In the genomic region with DNA sequence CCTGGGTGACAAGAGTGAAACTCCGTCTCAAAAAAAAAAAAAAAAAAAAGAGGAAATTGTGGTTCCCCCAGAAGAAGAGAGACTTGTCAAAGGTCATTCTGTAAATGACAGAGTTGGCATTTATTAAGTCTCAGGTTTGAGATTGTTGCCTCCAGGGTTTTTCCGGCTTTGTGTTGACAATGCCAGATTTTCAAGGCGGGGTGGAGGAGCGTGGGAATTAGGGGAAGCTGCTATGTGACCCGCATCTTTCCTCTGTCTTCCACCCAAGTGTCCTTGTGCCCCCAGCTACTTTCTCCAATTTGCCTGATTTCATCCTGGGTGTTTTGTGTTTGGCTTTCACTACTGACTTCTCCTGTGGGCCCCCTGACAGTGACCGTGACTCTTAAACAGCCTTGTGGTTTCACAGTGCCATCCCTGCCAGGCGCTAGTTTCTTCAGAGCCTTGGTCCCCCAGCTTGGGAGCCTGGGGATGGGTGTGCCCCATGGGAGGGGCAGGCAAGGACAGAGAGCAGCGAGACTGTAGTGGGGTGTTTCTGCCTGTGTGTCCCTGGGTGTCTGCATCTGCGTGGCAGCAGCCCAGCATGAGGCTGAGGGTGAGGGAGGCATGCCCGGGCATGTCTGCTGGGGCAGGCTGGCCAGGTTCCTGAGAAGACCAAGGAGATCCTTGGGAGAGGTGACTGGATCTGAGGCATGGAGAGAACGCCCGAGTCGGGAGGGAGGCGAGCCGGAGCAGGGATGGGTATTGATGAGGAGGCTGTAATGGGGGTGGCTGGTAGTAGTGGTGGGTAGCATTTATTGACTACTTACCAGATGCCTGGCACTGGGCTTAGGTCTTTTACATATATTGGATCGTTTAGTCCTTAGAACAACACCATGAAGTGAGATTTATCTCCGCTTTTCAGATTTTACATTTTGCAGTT, we compare ENCODE assay signal across 9 cellular contexts. TPM values are rescaled to one million over a fixed set of nuclear protein-coding genes. Genes with fewer than 3 reads are reported as not detected.
DNase-seq lines count a peak whose midpoint lies in the region; ATAC-seq, FAIRE-seq and TF ChIP-seq lines count a peak whose summit lies in the region.
"Had no signal": no experiment of that assay in that cellular context is flagged by ENCODE, and none has a peak within 500 bp of the region (broad histone marks: within the 10 kb centered on the region; RNA-seq: fewer than 3 reads in every experiment).

No MANE protein-coding gene starts in this region.

- peak overlapping the region; percentile 80 for H3K4me2 ChIP-seq in osteoblast (ENCODE audit: insufficient read depth, low read length)

- H3K36me3 ChIP-seq in KOPT-K1 (ENCODE audit: insufficient read depth, low read length) (no peaks in the 10 kb centered on the region), osteoblast (ENCODE audit: insufficient read depth, low read length) (no peaks in the 10 kb centered on the region)

- peak overlapping the region; percentile 61 for H2AFZ ChIP-seq in osteoblast (ENCODE audit: low read length)

- H3K27me3 ChIP-seq in osteoblast (ENCODE audit: insufficient read depth, low read length), result no peaks in the 10 kb centered on the region

- peak; percentile 46 for DNase-seq in NCI-H2107 treated with DMSO at 0.1 percent for 48 hours (lab: John Stamatoyannopoulos, UW; ENCODE audit: unreplicated experiment)
- no peak for DNase-seq in NCI-H2107 (lab: John Stamatoyannopoulos, UW)
- DNase-seq in T-helper 17 cell, result no peak
- peak; percentile 78 for DNase-seq in osteoblast (ENCODE audit: insufficient read length, low spot score, missing footprints)
- no peak for DNase-seq in D721Med (ENCODE audit: insufficient read length, low spot score)

- no peaks in the 10 kb centered on the region for H4K20me1 ChIP-seq in osteoblast (ENCODE audit: insufficient read depth, low read length)

- no peak overlapping the region for H3K4me3 ChIP-seq in osteoblast (ENCODE audit: insufficient read depth, low read length)

- peaks cover 4% of the 10 kb centered on the region for H3K36me3 Mint-ChIP-seq in T-helper 17 cell (ENCODE audit: low read depth)

- TF ChIP-seq CTCF in osteoblast (IDR thresholded peaks at IDR 0.05; ENCODE audit: extremely low read depth, low read depth, low read length) (no peak), D721Med (IDR thresholded peaks at IDR 0.05; ENCODE audit: insufficient read depth, missing control alignments) (no peak)

- ATAC-seq in GM21526 (IDR thresholded peaks at IDR 0.05; ENCODE audit: low FRiP score, unreplicated experiment) (peak; percentile 37), T-helper 17 cell (peak; percentile 55), esophagus mucosa (peak; percentile 92)

- H3K4me3 Mint-ChIP-seq in T-helper 17 cell, result peak overlapping the region; percentile 80

- H3K9me3 ChIP-seq in KOPT-K1 (ENCODE audit: insufficient read depth, low read length, poor library complexity, severe bottlenecking), result no peaks in the 10 kb centered on the region
- H3K9me3 ChIP-seq in T-helper 17 cell (ENCODE audit: control insufficient read depth, low read length, poor library complexity, severe bottlenecking), result no peaks in the 10 kb centered on the region
- no peaks in the 10 kb centered on the region for H3K9me3 ChIP-seq in osteoblast (ENCODE audit: low read depth, low read length)

- no peak for FAIRE-seq in D721Med (lab: Jason Lieb, UNC)
- FAIRE-seq: endometrium had no signal

- H3K4me1 Mint-ChIP-seq in T-helper 17 cell, result peaks cover 44% of the 10 kb centered on the region

- H3K79me2 ChIP-seq in osteoblast (ENCODE audit: insufficient read depth, low read length), result no peaks in the 10 kb centered on the region

- H3K4me1 ChIP-seq in osteoblast (ENCODE audit: insufficient read depth, low read length), result peaks cover 28% of the 10 kb centered on the region

- peak overlapping the region; percentile 45 for H3K27ac ChIP-seq in KOPT-K1 (ENCODE audit: low read depth, low read length, poor library complexity, severe bottlenecking)
- peak overlapping the region; percentile 98 for H3K27ac ChIP-seq in osteoblast (ENCODE audit: low read depth, low read length)

- peaks cover 6% of the 10 kb centered on the region for H3K27me3 Mint-ChIP-seq in T-helper 17 cell

- peak overlapping the region; percentile 91 for H3K27ac Mint-ChIP-seq in T-helper 17 cell

RNA-seq across cellular contexts. Expression of a gene that starts 46.3 kb away (rescaled TPM):
- 100 to 1,000 TPM; 123 to 145 TPM for total RNA-seq in T-helper 17 cell
- 21.4 TPM for total RNA-seq in esophagus mucosa
- 16.2 and 17.4 TPM in 2 replicates for total RNA-seq in osteoblast

Comparison
In these comparisons a context has a peak if more than half of its experiments do, and no peak if none do; other contexts are left out.
1. DNase-seq: peak in NCI-H2107 treated with DMSO at 0.1 percent for 48 hours (single experiment) and osteoblast (single experiment); none in NCI-H2107 (single experiment), T-helper 17 cell (0 of 3) and D721Med (single experiment).
2. ATAC-seq: peak in every context shown above with its lines; median percentile 92 in esophagus mucosa; 55 in T-helper 17 cell; 37 in GM21526.